12 cellular contexts compared by ENCODE assay signal in the genomic region with DNA sequence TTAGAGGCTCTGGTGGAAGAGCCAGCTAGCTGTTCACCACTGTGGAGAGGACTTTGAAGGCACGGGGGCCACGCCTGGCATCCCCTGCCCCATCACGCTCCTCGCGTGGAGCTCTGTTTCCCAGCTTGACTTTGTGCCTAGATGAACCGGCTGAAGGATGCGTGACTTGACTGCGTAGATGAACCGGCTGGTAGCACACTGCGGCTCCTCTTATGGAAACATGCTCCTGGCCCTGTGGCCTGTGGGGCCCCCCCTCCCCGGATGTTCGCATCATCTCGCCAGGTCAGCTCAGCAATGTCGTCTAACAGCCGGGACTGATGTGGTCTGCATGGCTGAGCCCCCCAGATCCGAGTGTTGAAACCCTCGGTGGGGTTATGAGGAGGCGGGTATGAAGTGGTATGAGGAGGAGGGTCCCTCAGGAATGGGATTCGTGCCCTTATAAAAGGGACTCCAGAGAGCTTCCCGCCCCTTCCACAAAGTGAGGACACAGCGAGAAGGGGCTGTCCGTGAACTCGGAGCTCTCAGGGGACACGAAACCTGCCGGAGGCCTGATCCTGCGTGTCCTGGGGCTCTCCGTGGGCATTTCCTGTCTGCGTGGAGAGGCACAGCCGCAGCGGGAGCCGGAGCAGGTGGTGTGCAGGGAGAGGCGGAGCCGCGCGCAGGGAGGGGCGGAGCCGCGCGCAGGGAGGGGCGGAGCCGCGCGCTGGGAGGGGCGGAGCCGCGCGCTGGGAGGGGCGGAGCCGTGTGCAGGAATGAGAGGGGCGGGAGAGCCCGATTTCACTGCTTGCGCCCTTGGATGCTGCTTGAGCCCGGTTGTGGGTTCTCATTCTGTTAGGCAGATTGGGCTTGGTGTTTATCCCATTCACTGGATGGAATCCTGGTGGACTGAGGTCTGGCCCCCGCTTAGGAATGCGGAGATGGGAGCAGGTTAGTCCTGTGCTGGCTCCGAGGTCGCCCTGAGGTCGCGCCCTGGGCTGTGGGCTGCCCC. TPM values are rescaled to one million over a fixed set of nuclear protein-coding genes. Genes with fewer than 3 reads are reported as not detected.
DNase-seq lines count a peak whose midpoint lies in the region; ATAC-seq, FAIRE-seq and TF ChIP-seq lines count a peak whose summit lies in the region.
"Had no signal": no experiment of that assay in that cellular context is flagged by ENCODE, and none has a peak within 500 bp of the region (broad histone marks: within the 10 kb centered on the region; RNA-seq: fewer than 3 reads in every experiment).

No MANE protein-coding gene starts in this region.

- TF ChIP-seq EP300 in GM12878 (IDR thresholded peaks at IDR 0.05; ENCODE audit: borderline replicate concordance in 1 of 2, control insufficient read depth in 1 of 2, low read depth in 2 of 2, low read length in 2 of 2), result no peak

- H2AFZ ChIP-seq in GM12878 (ENCODE audit: control insufficient read depth, low read depth, low read length), result no peak overlapping the region

- in situ Hi-C loops in GM12878 (cut with MboI), result no loop called here

- H3K27me3 Mint-ChIP-seq in natural killer cell treated with Interleukin-12 subunit alpha and Interleukin-12 subunit beta and Interleukin-15 and Interleukin-18, amount 100 ng/mL, for 72 hours, result no peaks in the 10 kb centered on the region

- H3K27ac Mint-ChIP-seq in natural killer cell treated with Interleukin-12 subunit alpha and Interleukin-12 subunit beta and Interleukin-15 and Interleukin-18, amount 100 ng/mL, for 72 hours, result no peak overlapping the region

- no peak for TF ChIP-seq CTCF in GM12878 (IDR thresholded peaks at IDR 0.05 in 2 of 3, conservative IDR thresholded peaks at IDR 0.05 in 1 of 3; ENCODE audit: control insufficient read depth in 2 of 3, extremely low read depth in 1 of 3, insufficient read depth in 1 of 3, low read depth in 3 of 3, low read length in 3 of 3)
- TF ChIP-seq CTCF in GM10266 (IDR thresholded peaks at IDR 0.05; ENCODE audit: control insufficient read depth, insufficient read depth, low read depth, missing control alignments), result no peak

- no peaks in the 10 kb centered on the region for H4K20me1 ChIP-seq in GM12878 (ENCODE audit: control insufficient read depth, insufficient read depth)

- H3K27me3 ChIP-seq in GM12878 (replicated peaks in 1 of 2; ENCODE audit: control insufficient read depth in 2 of 2, insufficient read depth in 2 of 2, low read length in 1 of 2), result no peaks in the 10 kb centered on the region
- H3K27me3 ChIP-seq: heart left ventricle had no signal

- peak; percentile 62 for DNase-seq in HT-29 (ENCODE audit: low spot score)
- no peak for DNase-seq in GM12878 (ENCODE audit: low read depth, low spot score)
- DNase-seq in natural killer cell treated with Interleukin-12 subunit alpha and Interleukin-12 subunit beta and Interleukin-15 and Interleukin-18, amount 100 ng/mL, for 72 hours (ENCODE audit: low spot score), result peak; percentile 50
- DNase-seq in RKO (ENCODE audit: low spot score), result no peak
- DNase-seq in GM10266 (ENCODE audit: extremely low spot score), result no peak
- no peak for DNase-seq in NCI-H510A treated with DMSO at 0.1 percent for 48 hours (lab: John Stamatoyannopoulos, UW)
- DNase-seq: DMS53, NCI-H1105 had no signal

- 96% methylated on average over 48 of the region's 59 CpGs for WGBS in GM12878 (ENCODE audit: insufficient coverage, insufficient replicate concordance, low lambda C conversion rate, missing lambda C conversion rate)

- CTCF ChIA-PET in GM12878 (lab: Yijun Ruan, JAX), result interaction anchor here (1.5 kb wide), 1 partner anchor 89 kb away, joined by 4 read pairs; no protein-coding TSS in a partner anchor

- H3K9me3 Mint-ChIP-seq in natural killer cell treated with Interleukin-12 subunit alpha and Interleukin-12 subunit beta and Interleukin-15 and Interleukin-18, amount 100 ng/mL, for 72 hours, result no peaks in the 10 kb centered on the region

- H3K36me3 Mint-ChIP-seq in natural killer cell treated with Interleukin-12 subunit alpha and Interleukin-12 subunit beta and Interleukin-15 and Interleukin-18, amount 100 ng/mL, for 72 hours, result no peaks in the 10 kb centered on the region

- intact Hi-C loops in GM12878 (cut with micrococcal nuclease; ENCODE audit: unreplicated experiment), result no loop called here

- no peaks in the 10 kb centered on the region for H3K4me1 ChIP-seq in GM12878 (ENCODE audit: control insufficient read depth, insufficient read depth, low read length)

- RAD21 ChIA-PET in GM12878 (lab: Charles Lee; ENCODE audit: unreplicated experiment), result no interaction called here

- SMC1A ChIA-PET in GM12878 (lab: Charles Lee; ENCODE audit: uncharacterized antibody, unreplicated experiment), result no interaction called here

- H3K4me3 Mint-ChIP-seq in natural killer cell treated with Interleukin-12 subunit alpha and Interleukin-12 subunit beta and Interleukin-15 and Interleukin-18, amount 100 ng/mL, for 72 hours, result no peak overlapping the region

- H3K79me2 ChIP-seq in GM12878 (ENCODE audit: control insufficient read depth, insufficient read depth, low read length), result no peaks in the 10 kb centered on the region

- POLR2A ChIA-PET in GM12878 (lab: Charles Lee), result no interaction called here

- no peaks in the 10 kb centered on the region for H3K9me3 ChIP-seq in GM12878 (replicated peaks; ENCODE audit: control insufficient read depth, insufficient read depth, low read length)
- H3K9me3 ChIP-seq: heart left ventricle, neutrophil had no signal

- no peak for FAIRE-seq in GM12878 (lab: Jason Lieb, UNC)

- no peak overlapping the region for H3K4me2 ChIP-seq in GM12878 (ENCODE audit: control insufficient read depth, insufficient read depth)

- H3K4me1 Mint-ChIP-seq in natural killer cell treated with Interleukin-12 subunit alpha and Interleukin-12 subunit beta and Interleukin-15 and Interleukin-18, amount 100 ng/mL, for 72 hours (ENCODE audit: low read depth in 2 of 2), result no peaks in the 10 kb centered on the region

- BruUV-seq in GM12878 (replicated peaks; lab: Mats Ljungman, UMichigan), result no TSS peak

- peaks cover 0 to 14% of the 10 kb centered on the region in 2 experiments; a peak in 3 of 4 replicates for H3K36me3 ChIP-seq in GM12878 (ENCODE audit: control insufficient read depth in 2 of 2, insufficient read depth in 2 of 2, low read length in 1 of 2)

- ATAC-seq in GM19025 (IDR thresholded peaks at IDR 0.05; ENCODE audit: low read depth, unreplicated experiment) (peak; percentile 69), GM12878 (peak; percentile 50), HG03457 (IDR thresholded peaks at IDR 0.05; ENCODE audit: unreplicated experiment) (no peak)
- peak; percentile 54 to 72 for ATAC-seq in natural killer cell treated with Interleukin-12 subunit alpha and Interleukin-12 subunit beta and Interleukin-15 and Interleukin-18, amount 100 ng/mL, for 72 hours

- no peak for TF ChIP-seq POLR2A in GM12878 (IDR thresholded peaks at IDR 0.05; ENCODE audit: low read depth, low read length)

- no peak overlapping the region for H3K27ac ChIP-seq in GM12878 (ENCODE audit: control insufficient read depth, insufficient read depth)
- H3K27ac ChIP-seq: heart left ventricle, neutrophil had no signal

- no peak overlapping the region for H3K4me3 ChIP-seq in GM12878
- H3K4me3 ChIP-seq: heart left ventricle had no signal

- H3K9ac ChIP-seq in GM12878 (ENCODE audit: control insufficient read depth, insufficient read depth, low read length), result no peak overlapping the region

- TF ChIP-seq RAD21 in GM12878 (IDR thresholded peaks at IDR 0.05; ENCODE audit: insufficient read depth, low read depth, low read length), result no peak

RNA-seq across cellular contexts. Expression of a gene that starts 26.5 kb away (rescaled TPM):
- 110 and 146 TPM in 2 replicates for total RNA-seq in HT-29 (2014; rRNA removed; shearing (Covaris generic))
- total RNA-seq in GM12878 (2013; cell fraction: nucleolus; rRNA removed), result 4.4 and 7.1 TPM in 2 replicates
- total RNA-seq in GM12878 (2014; rRNA removed) (55.3 and 57.1 TPM in 2 replicates), GM12878 (2014; rRNA removed; fragmentation: Illumina TruSeq; extraction: Trizol) (49.5 and 60.4 TPM in 2 replicates), GM12878 (2021) (56.4 and 57.5 TPM in 2 replicates)
- polyA plus RNA-seq in GM12878 (2011; ENCODE audit: low read depth), result 14.7 TPM
- polyA plus RNA-seq in GM12878 (2011; rRNA removed) (35.6 and 38.7 TPM in 2 replicates), GM12878 (2014; fragmentation: Illumina TruSeq; extraction: Trizol) (12.1 and 29.4 TPM in 2 replicates), GM12878 (2014; fragmentation: Nextera tagmentation; extraction: Ambion mirVana) (10 to 100 TPM; 20.7 to 59.0 TPM), GM12878 (2014; rRNA removed) (80.9 and 98.9 TPM in 2 replicates), GM12878 (2016; fragmentation: Nextera tagmentation; extraction: Ambion mirVana) (100 to 1,000 TPM; 195 to 213 TPM)
- polyA plus RNA-seq in GM12878 (2011; cell fraction: cytosol; rRNA removed), result 88.2 and 134 TPM in 2 replicates
- polyA plus RNA-seq in GM12878 (2011; cell fraction: nucleus; rRNA removed), result 38.2 and 92.1 TPM in 2 replicates
- polyA plus RNA-seq in GM12878 (2012), result 47.9 and 84.2 TPM in 2 replicates
- polyA minus RNA-seq in GM12878 (2011; rRNA and poly(A)+ RNA removed), result 11.6 and 15.6 TPM in 2 replicates
- polyA minus RNA-seq in GM12878 (2011; cell fraction: cytosol; rRNA and poly(A)+ RNA removed), result 13.9 and 24.0 TPM in 2 replicates
- 8.9 and 20.6 TPM in 2 replicates for polyA minus RNA-seq in GM12878 (2011; cell fraction: nucleus; rRNA and poly(A)+ RNA removed)
- total RNA-seq in natural killer cell treated with Interleukin-12 subunit alpha and Interleukin-12 subunit beta and Interleukin-15 and Interleukin-18, amount 100 ng/mL, for 72 hours, result 10 to 100 TPM; 25.3 to 35.5 TPM

RNA-seq across cellular contexts. Expression of a gene that starts 28.1 kb away (rescaled TPM):
- 140 and 145 TPM in 2 replicates for total RNA-seq in HT-29 (2014; rRNA removed; shearing (Covaris generic))
- 10.8 and 11.5 TPM in 2 replicates for total RNA-seq in GM12878 (2013; cell fraction: nucleolus; rRNA removed)
- total RNA-seq in GM12878 (2014; rRNA removed), result 106 and 109 TPM in 2 replicates
- total RNA-seq in GM12878 (2014; rRNA removed; fragmentation: Illumina TruSeq; extraction: Trizol), result 86.8 and 103 TPM in 2 replicates
- total RNA-seq in GM12878 (2021), result 89.2 and 95.9 TPM in 2 replicates
- 83.9 TPM for polyA plus RNA-seq in GM12878 (2011; ENCODE audit: low read depth)
- polyA plus RNA-seq in GM12878 (2011; rRNA removed), result 93.2 and 130 TPM in 2 replicates
- 93.4 and 134 TPM in 2 replicates for polyA plus RNA-seq in GM12878 (2011; cell fraction: cytosol; rRNA removed)
- polyA plus RNA-seq in GM12878 (2011; cell fraction: nucleus; rRNA removed), result 68.3 and 75.4 TPM in 2 replicates
- 82.7 and 85.4 TPM in 2 replicates for polyA plus RNA-seq in GM12878 (2012)
- polyA plus RNA-seq in GM12878 (2014; fragmentation: Illumina TruSeq; extraction: Trizol), result 47.1 and 105 TPM in 2 replicates
- 100 to 1,000 TPM; 510 to 559 TPM for polyA plus RNA-seq in GM12878 (2014; fragmentation: Nextera tagmentation; extraction: Ambion mirVana)
- polyA plus RNA-seq in GM12878 (2014; rRNA removed), result 156 and 175 TPM in 2 replicates
- polyA plus RNA-seq in GM12878 (2016; fragmentation: Nextera tagmentation; extraction: Ambion mirVana), result 100 to 1,000 TPM; 219 to 221 TPM
- polyA minus RNA-seq in GM12878 (2011; rRNA and poly(A)+ RNA removed), result 47.8 and 60.0 TPM in 2 replicates
- 21.2 and 24.9 TPM in 2 replicates for polyA minus RNA-seq in GM12878 (2011; cell fraction: cytosol; rRNA and poly(A)+ RNA removed)
- polyA minus RNA-seq in GM12878 (2011; cell fraction: nucleus; rRNA and poly(A)+ RNA removed), result 29.1 and 36.6 TPM in 2 replicates
- 10 to 100 TPM; 45.3 to 62.7 TPM for total RNA-seq in natural killer cell treated with Interleukin-12 subunit alpha and Interleukin-12 subunit beta and Interleukin-15 and Interleukin-18, amount 100 ng/mL, for 72 hours

RNA-seq across cellular contexts. Expression of a gene that starts 55.0 kb away (rescaled TPM):
- total RNA-seq in HT-29 (2014; rRNA removed; shearing (Covaris generic)), result not detected in 2 replicates
- total RNA-seq in GM12878 (2013; cell fraction: nucleolus; rRNA removed), result not detected in 2 replicates
- total RNA-seq in GM12878 (2014; rRNA removed), result not detected in 2 replicates
- total RNA-seq in GM12878 (2014; rRNA removed; fragmentation: Illumina TruSeq; extraction: Trizol), result not detected in 2 replicates
- not detected in 2 replicates for total RNA-seq in GM12878 (2021)
- not detected for polyA plus RNA-seq in GM12878 (2011; ENCODE audit: low read depth)
- not detected in 2 replicates for polyA plus RNA-seq in GM12878 (2011; rRNA removed)
- polyA plus RNA-seq in GM12878 (2011; cell fraction: cytosol; rRNA removed), result not detected in 2 replicates
- not detected in 2 replicates for polyA plus RNA-seq in GM12878 (2011; cell fraction: nucleus; rRNA removed)
- 0.10 TPM in 1 of 2 replicates, not detected in the other for polyA plus RNA-seq in GM12878 (2012)
- polyA plus RNA-seq in GM12878 (2014; fragmentation: Illumina TruSeq; extraction: Trizol), result not detected in 2 replicates
- polyA plus RNA-seq in GM12878 (2014; fragmentation: Nextera tagmentation; extraction: Ambion mirVana), result not detected
- polyA plus RNA-seq in GM12878 (2014; rRNA removed), result not detected in 2 replicates
- polyA plus RNA-seq in GM12878 (2016; fragmentation: Nextera tagmentation; extraction: Ambion mirVana), result not detected
- polyA minus RNA-seq in GM12878 (2011; rRNA and poly(A)+ RNA removed), result not detected in 2 replicates
- polyA minus RNA-seq in GM12878 (2011; cell fraction: cytosol; rRNA and poly(A)+ RNA removed), result not detected in 2 replicates
- not detected in 2 replicates for polyA minus RNA-seq in GM12878 (2011; cell fraction: nucleus; rRNA and poly(A)+ RNA removed)
- total RNA-seq in natural killer cell treated with Interleukin-12 subunit alpha and Interleukin-12 subunit beta and Interleukin-15 and Interleukin-18, amount 100 ng/mL, for 72 hours, result not detected

Comparison
In these comparisons a context has a peak if more than half of its experiments do, and no peak if none do; other contexts are left out.
1. DNase-seq: peak in HT-29 (single experiment) and natural killer cell treated with Interleukin-12 subunit alpha and Interleukin-12 subunit beta and Interleukin-15 and Interleukin-18, amount 100 ng/mL, for 72 hours (single experiment); none in GM12878 (single experiment), RKO (single experiment), GM10266 (single experiment) and NCI-H510A treated with DMSO at 0.1 percent for 48 hours (single experiment).